In the genomic region with DNA sequence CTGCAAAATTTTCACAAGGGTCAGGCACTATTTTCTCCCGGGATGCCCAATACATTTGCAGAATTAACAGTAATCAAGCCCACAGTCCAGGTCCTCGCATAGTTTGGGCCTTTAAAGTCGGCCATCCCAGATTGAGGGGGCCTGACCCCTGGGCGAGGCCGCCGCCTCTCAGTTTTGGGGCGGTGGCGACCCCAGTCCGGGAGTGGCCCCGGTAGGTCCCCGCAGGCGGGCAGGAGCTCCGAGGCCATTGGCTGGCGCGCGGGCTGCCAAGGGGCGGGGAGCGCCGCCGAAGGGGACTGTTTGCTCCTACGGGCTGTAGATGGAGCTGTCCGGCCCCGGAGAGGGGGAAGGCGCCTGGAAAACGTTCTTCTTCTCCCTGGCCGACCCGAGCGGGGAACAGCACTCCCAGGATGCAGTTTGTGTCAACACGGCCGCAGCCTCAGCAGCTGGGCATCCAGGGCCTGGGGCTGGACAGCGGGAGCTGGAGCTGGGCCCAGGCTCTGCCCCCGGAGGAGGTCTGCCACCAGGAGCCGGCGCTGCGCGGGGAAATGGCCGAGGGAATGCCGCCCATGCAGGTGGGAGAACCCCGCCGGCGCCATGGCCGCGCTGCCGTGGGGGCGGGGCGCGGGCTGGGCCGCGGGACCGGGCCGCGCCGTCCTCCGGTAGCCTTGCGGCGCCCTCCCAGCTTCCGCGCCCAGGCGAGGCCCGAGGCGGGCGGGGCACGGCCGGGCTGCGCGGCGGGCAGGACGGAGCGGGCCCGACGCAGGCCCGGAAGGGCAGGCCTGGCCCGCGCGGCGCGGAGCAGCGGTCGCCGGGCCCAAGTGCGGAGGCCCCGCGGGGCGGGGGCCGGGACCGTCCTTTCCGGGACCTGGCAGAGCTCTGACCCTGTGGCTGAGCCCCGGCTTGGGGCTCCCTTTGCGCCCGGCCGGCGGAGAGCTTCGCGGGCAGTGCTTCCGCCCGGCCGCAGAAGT, we compare ENCODE assay signal across 8 cellular contexts. TPM values are rescaled to one million over a fixed set of nuclear protein-coding genes. Genes with fewer than 3 reads are reported as not detected.
A peak's percentile ranks its signal among the peaks of the same experiment; 100 is the strongest.
DNase-seq lines count a peak whose midpoint lies in the region; ATAC-seq and TF ChIP-seq lines count a peak whose summit lies in the region.

A gene (plus strand): TSS at position 367 of the 971 bp plus-strand sequence. CDS start 44 bp downstream, at position 411.

- peak; percentile 64 for ATAC-seq in GM18508 (IDR thresholded peaks at IDR 0.05; ENCODE audit: insufficient read depth, unreplicated experiment)
- ATAC-seq in HG03025 (IDR thresholded peaks at IDR 0.05; ENCODE audit: low FRiP score, unreplicated experiment), result peak; percentile 92

- H3K4me3 ChIP-seq in brain microvascular endothelial cell (ENCODE audit: low read depth, low read length), result peak within 1 kb of the TSS; percentile 83
- peak within 1 kb of the TSS; percentile 87 for H3K4me3 ChIP-seq in iPS-15b (ENCODE audit: low read depth, low read length)
- H3K4me3 ChIP-seq in skeletal muscle satellite cell (ENCODE audit: low read length), result peak within 1 kb of the TSS; percentile 99

- H3K27me3 ChIP-seq in brain microvascular endothelial cell (replicated peaks) (no peaks in the 10 kb centered on the region), iPS-15b (ENCODE audit: control insufficient read depth, insufficient read depth, low read length) (no peaks in the 10 kb centered on the region), skeletal muscle satellite cell (ENCODE audit: control insufficient read depth, insufficient read depth, low read length) (no peaks in the 10 kb centered on the region)

- H3K36me3 ChIP-seq in brain microvascular endothelial cell (replicated peaks) (peaks cover 14% of the 10 kb centered on the region), iPS-15b (ENCODE audit: control insufficient read depth, insufficient read depth, low read length) (peaks cover 21% of the 10 kb centered on the region), skeletal muscle satellite cell (ENCODE audit: insufficient read depth, low read length) (peaks cover 29% of the 10 kb centered on the region)

- peak within 1 kb of the TSS; percentile 94 for H3K4me2 ChIP-seq in skeletal muscle satellite cell (ENCODE audit: low read length)

- H3K9me3 ChIP-seq in iPS-15b (ENCODE audit: control insufficient read depth, insufficient read depth, low read length) (no peaks in the 10 kb centered on the region), skeletal muscle satellite cell (replicated peaks; ENCODE audit: low read length) (no peaks in the 10 kb centered on the region)

- no peaks in the 10 kb centered on the region for H3K4me1 ChIP-seq in iPS-15b (ENCODE audit: control insufficient read depth, insufficient read depth, low read length)
- peaks cover 27% of the 10 kb centered on the region for H3K4me1 ChIP-seq in skeletal muscle satellite cell (ENCODE audit: control insufficient read depth, insufficient read depth, low read length)

- TF ChIP-seq CTCF in 22Rv1 (IDR thresholded peaks at IDR 0.05), result peak; percentile 95
- TF ChIP-seq CTCF in brain microvascular endothelial cell (IDR thresholded peaks at IDR 0.05; ENCODE audit: low read depth, low read length, missing control alignments), result peak; percentile 76

- in situ Hi-C loops in brain microvascular endothelial cell (cut with HindIII; ENCODE audit: low pct_ligation_motif_present, low sequenced_read_pairs), result no loop called here

- peak within 1 kb of the TSS; percentile 87 for H3K9ac ChIP-seq in iPS-15b (ENCODE audit: low read depth, low read length)
- peak within 1 kb of the TSS; percentile 99 for H3K9ac ChIP-seq in skeletal muscle satellite cell (ENCODE audit: low read depth, low read length)

- H3K27ac ChIP-seq in 22Rv1 (peak within 1 kb of the TSS; percentile 98), brain microvascular endothelial cell (peak within 1 kb of the TSS; percentile 53)

- DNase-seq in NCI-H2029 treated with DMSO at 0.1 percent for 48 hours (lab: John Stamatoyannopoulos, UW) (peak; percentile 75), UCSD-AML1 (lab: John Stamatoyannopoulos, UW; ENCODE audit: unreplicated experiment) (peak; percentile 76), brain microvascular endothelial cell (peak; percentile 93)

RNA-seq across cellular contexts. Expression of the gene that starts here (rescaled TPM):
- total RNA-seq in skeletal muscle satellite cell (2012; rRNA removed), result 18.5 and 19.7 TPM in 2 replicates

Comparison
In these comparisons a context has a peak if more than half of its experiments do, and no peak if none do; other contexts are left out.
1. Peak in every context shown above with its lines: DNase-seq, ATAC-seq, H3K4me3 ChIP-seq and H3K27ac ChIP-seq.